Comparison of ENCODE assay signal across 8 cellular contexts in the genomic region with DNA sequence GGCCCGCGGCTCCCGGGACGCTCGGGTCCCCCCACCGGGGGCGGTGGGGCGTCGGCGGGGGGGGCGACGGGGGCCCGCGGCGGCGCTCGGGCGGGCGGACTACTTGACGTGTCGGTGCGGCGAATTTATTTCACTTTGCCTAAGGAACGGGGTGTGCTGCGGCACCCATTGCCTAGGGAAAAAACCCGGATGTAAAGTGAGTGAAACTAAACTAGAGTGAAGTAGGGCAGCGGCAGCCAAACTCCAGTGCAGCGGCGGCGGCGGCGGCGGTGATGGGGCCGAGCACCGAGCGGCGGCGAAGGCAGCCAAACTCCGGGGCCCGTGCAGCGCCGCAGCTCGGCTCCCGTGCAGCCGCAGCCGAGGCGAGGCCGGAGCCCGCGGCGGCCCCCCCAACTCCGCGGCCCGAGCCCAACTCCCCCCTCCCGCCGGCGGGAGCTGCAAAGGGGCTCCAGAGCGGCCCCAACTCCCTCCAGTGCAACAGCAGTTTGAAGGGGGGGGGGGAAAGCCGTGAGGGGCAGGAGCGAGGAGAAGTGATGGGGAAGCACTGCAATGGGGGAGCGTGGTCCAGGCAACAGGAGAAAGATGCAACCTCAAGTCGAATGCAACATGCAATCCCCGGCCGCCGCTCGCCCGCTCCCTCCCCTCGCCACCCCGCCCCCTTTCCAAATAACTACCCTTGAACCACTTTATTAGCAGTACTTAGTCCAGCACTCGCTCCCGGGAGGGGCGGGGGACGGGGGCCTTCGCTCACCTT. TPM values are rescaled to one million over a fixed set of nuclear protein-coding genes. Genes with fewer than 3 reads are reported as not detected.
DNase-seq lines count a peak whose midpoint lies in the region; ATAC-seq and TF ChIP-seq lines count a peak whose summit lies in the region.

No MANE protein-coding gene starts in this region.

- TF ChIP-seq POLR2A in GM18951 (IDR thresholded peaks at IDR 0.05; ENCODE audit: extremely low read depth, insufficient read depth, insufficient read length), result peak; percentile 67

- DNase-seq in AG08396 (ENCODE audit: low spot score) (peak; percentile 82), NCI-H345 (lab: John Stamatoyannopoulos, UW) (peak; percentile 91), cerebellum (ENCODE audit: low spot score) (peak; percentile 71), kidney tubule cell (ENCODE audit: low spot score) (peak; percentile 91)
- peak; percentile 74 for DNase-seq in activated CD4-positive, CD25-positive, alpha-beta regulatory T cell treated with anti-CD3 and anti-CD28 coated beads, Interleukin-2, amount 50 U/mL, for 72 hours
- DNase-seq in stimulated activated CD4-positive, alpha-beta T cell treated with anti-CD3 and anti-CD28 coated beads, Interleukin-1b, Interleukin-23, amount 100 ng/mL, for 1 hour (ENCODE audit: low read depth in 2 of 2), result peak; percentile 46 to 56

- ATAC-seq in HG03159 (IDR thresholded peaks at IDR 0.05; ENCODE audit: unreplicated experiment), result peak; percentile 40

- in situ Hi-C loops in GM18951 (cut with MboI; ENCODE audit: low sequenced_read_pairs, unreplicated experiment), result no loop called here

RNA-seq across cellular contexts. Expression of gene PHF21A, which starts 0.6 kb away (rescaled TPM):
- 29.4 TPM for total RNA-seq in cerebellum

Comparison
In these comparisons a context has a peak if more than half of its experiments do, and no peak if none do; other contexts are left out.
1. Peak in every context shown above with its lines: DNase-seq and ATAC-seq.